ENCODE assay signal across 24 cellular contexts in genomic region chr4:47664051-47664826, GRCh38.
"Had no signal": no experiment of that assay in that cellular context is flagged by ENCODE, and none has a peak within 500 bp of the region (broad histone marks: within the 10 kb centered on the region; RNA-seq: fewer than 3 reads in every experiment).

No MANE protein-coding gene starts in this region.

- H3K36me3 Mint-ChIP-seq: naive thymus-derived CD8-positive, alpha-beta T cell; stimulated activated effector memory CD8-positive, alpha-beta T cell treated with anti-CD3 and anti-CD28 coated beads, Interleukin-12 subunit alpha, Interleukin-12 subunit beta, amount 100 ng/mL, for 72 hours had no signal

- H3K27ac ChIP-seq: coronary artery, esophagus muscularis mucosa, gastrocnemius medialis, heart right ventricle, neutrophil, pancreas, sigmoid colon, thoracic aorta, tibial nerve, upper lobe of left lung, uterus had no signal

- H3K9me3 Mint-ChIP-seq: naive thymus-derived CD8-positive, alpha-beta T cell; stimulated activated effector memory CD8-positive, alpha-beta T cell treated with anti-CD3 and anti-CD28 coated beads, Interleukin-12 subunit alpha, Interleukin-12 subunit beta, amount 100 ng/mL, for 72 hours had no signal

- H3K4me3 Mint-ChIP-seq: naive thymus-derived CD8-positive, alpha-beta T cell; neural crest cell; stimulated activated effector memory CD8-positive, alpha-beta T cell treated with anti-CD3 and anti-CD28 coated beads, Interleukin-12 subunit alpha, Interleukin-12 subunit beta, amount 100 ng/mL, for 72 hours had no signal

- H3K4me1 Mint-ChIP-seq: neural crest cell; stimulated activated effector memory CD8-positive, alpha-beta T cell treated with anti-CD3 and anti-CD28 coated beads, Interleukin-12 subunit alpha, Interleukin-12 subunit beta, amount 100 ng/mL, for 72 hours had no signal

- H3K27ac Mint-ChIP-seq: naive thymus-derived CD8-positive, alpha-beta T cell; progenitor cell of endocrine pancreas; stimulated activated effector memory CD8-positive, alpha-beta T cell treated with anti-CD3 and anti-CD28 coated beads, Interleukin-12 subunit alpha, Interleukin-12 subunit beta, amount 100 ng/mL, for 72 hours had no signal

- ATAC-seq: gastrocnemius medialis; naive thymus-derived CD8-positive, alpha-beta T cell; pancreas; stimulated activated effector memory CD8-positive, alpha-beta T cell treated with anti-CD3 and anti-CD28 coated beads, Interleukin-12 subunit alpha, Interleukin-12 subunit beta, amount 100 ng/mL, for 72 hours; stimulated activated naive CD8-positive, alpha-beta T cell treated with anti-CD3 and anti-CD28 coated beads, Interleukin-15, Interleukin-2, amounts not matched to agents 100 U/mL and 50 U/mL, for 24 hours had no signal

- H3K4me1 ChIP-seq: esophagus muscularis mucosa, gastrocnemius medialis, heart right ventricle, pancreas, sigmoid colon, tibial nerve, upper lobe of left lung, uterus had no signal

- H3K27me3 Mint-ChIP-seq: progenitor cell of endocrine pancreas had no signal

- H3K27me3 ChIP-seq: esophagus muscularis mucosa, gastrocnemius medialis, heart right ventricle, pancreas, sigmoid colon, tibial nerve, upper lobe of left lung, uterus had no signal

- DNase-seq: dermis blood vessel endothelial cell; effector memory CD4-positive, alpha-beta T cell; gastrocnemius medialis; heart right ventricle; hippocampal formation; islet precursor cell; kidney glomerular epithelial cell; mesendoderm; naive thymus-derived CD8-positive, alpha-beta T cell; pancreas; sigmoid colon; stimulated activated CD4-positive, alpha-beta T cell treated with anti-CD3 and anti-CD28 coated beads, Interleukin-2, amount 100 ng/mL, for 24 hours; stimulated activated CD4-positive, alpha-beta T cell treated with anti-CD3 and anti-CD28 coated beads, Interleukin-4, amount 100 ng/mL, for 24 hours; stimulated activated naive CD8-positive, alpha-beta T cell treated with anti-CD3 and anti-CD28 coated beads, Interleukin-15, Interleukin-2, amounts not matched to agents 100 U/mL and 50 U/mL, for 24 hours; upper lobe of left lung; uterus had no signal
